ENCODE assay signal across 26 cellular contexts in genomic region chrX:39750246-39750790, GRCh38.
DNase-seq lines count a peak whose midpoint lies in the region; ATAC-seq and TF ChIP-seq lines count a peak whose summit lies in the region.
"Had no signal": no experiment of that assay in that cellular context is flagged by ENCODE, and none has a peak within 500 bp of the region (broad histone marks: within the 10 kb centered on the region; RNA-seq: fewer than 3 reads in every experiment).

No MANE protein-coding gene starts in this region.

- H3K79me2 ChIP-seq in Loucy (ENCODE audit: insufficient read depth, low read length): no peaks in the 10 kb centered on the region

- H3K4me2 ChIP-seq in BLaER1 (peak overlapping the region; percentile 36), Loucy (ENCODE audit: low read depth, low read length, poor library complexity, severe bottlenecking) (peak overlapping the region; percentile 33)
- H3K4me2 ChIP-seq: smooth muscle cell had no signal

- H3K9me2 ChIP-seq in Loucy (replicated peaks; ENCODE audit: low read depth, low read length): no peaks in the 10 kb centered on the region

- no peak for TF ChIP-seq CTCF in Loucy (conservative IDR thresholded peaks at IDR 0.05; ENCODE audit: low read length)

- H3K9ac ChIP-seq in BLaER1: no peak overlapping the region
- H3K9ac ChIP-seq in Loucy (ENCODE audit: low read depth, low read length, poor library complexity, severe bottlenecking): no peak overlapping the region

- H2AFZ ChIP-seq in Loucy (ENCODE audit: low read length): no peak overlapping the region

- H3K4me1 ChIP-seq in BLaER1: peaks cover 31% of the 10 kb centered on the region
- H3K4me1 ChIP-seq in Loucy (ENCODE audit: insufficient read depth, low read length, poor library complexity, severe bottlenecking): peaks cover 17% of the 10 kb centered on the region

- H3K36me3 ChIP-seq in BLaER1 (no peaks in the 10 kb centered on the region), Loucy (ENCODE audit: insufficient read depth, low read length) (no peaks in the 10 kb centered on the region)
- H3K36me3 ChIP-seq: lower lobe of right lung, upper lobe of left lung had no signal

- H3K27me3 ChIP-seq in BLaER1 (no peaks in the 10 kb centered on the region), Loucy (ENCODE audit: insufficient read depth, low read length, poor library complexity, severe bottlenecking) (no peaks in the 10 kb centered on the region)
- H3K27me3 ChIP-seq: upper lobe of left lung had no signal

- H3F3A ChIP-seq in Loucy (ENCODE audit: low read depth): no peaks in the 10 kb centered on the region

- no peak overlapping the region for H3K4me3 ChIP-seq in BLaER1
- H3K4me3 ChIP-seq in Loucy (ENCODE audit: low read length, poor library complexity, severe bottlenecking): no peak overlapping the region
- H3K4me3 ChIP-seq: lower lobe of right lung, smooth muscle cell, upper lobe of left lung had no signal

- H3K9me3 ChIP-seq in BLaER1 (no peaks in the 10 kb centered on the region), Loucy (ENCODE audit: insufficient read depth, low read depth, low read length) (no peaks in the 10 kb centered on the region)
- H3K9me3 ChIP-seq: lower lobe of right lung, upper lobe of left lung had no signal

- H3K27ac ChIP-seq in BLaER1: no peak overlapping the region
- H3K27ac ChIP-seq: lower lobe of right lung, upper lobe of left lung had no signal

- ATAC-seq in GM21619 (IDR thresholded peaks at IDR 0.05; ENCODE audit: unreplicated experiment): no peak
- ATAC-seq: activated T-helper 17 cell treated with anti-CD3 and anti-CD28 coated beads, Interleukin-2, amount 50 U/mL, for 72 hours; esophagus mucosa; HepG2; lower lobe of right lung; T-cell had no signal

- H4K20me1 ChIP-seq in BLaER1 (no peaks in the 10 kb centered on the region), Loucy (ENCODE audit: insufficient read depth, low read length, poor library complexity, severe bottlenecking) (no peaks in the 10 kb centered on the region)

- DNase-seq in SKM-1 treated with dmso at 0.1 percent for 144 hours (lab: John Stamatoyannopoulos, UW; ENCODE audit: unreplicated experiment) (peak; percentile 23), posterior vena cava (ENCODE audit: low spot score) (peak; percentile 41), NCI-H2029 treated with DMSO at 0.1 percent for 48 hours (lab: John Stamatoyannopoulos, UW) (no peak), NCI-H2081 treated with DMSO at 0.1 percent for 48 hours (lab: John Stamatoyannopoulos, UW) (no peak)
- DNase-seq: activated CD4-positive, alpha-beta memory T cell treated with anti-CD3 and anti-CD28 coated beads for 36 hours; activated CD4-positive, CD25-positive, alpha-beta regulatory T cell; anterior cingulate cortex; CD8-positive, alpha-beta memory T cell; central memory CD4-positive, alpha-beta T cell; DMS 273 treated with DMSO at 0.1 percent for 48 hours; endodermal cell; foreskin melanocyte; lower lobe of right lung; natural killer cell; retina; SHP77 treated with DMSO at 0.1 percent for 48 hours; stimulated activated CD4-positive, alpha-beta T cell treated with anti-CD3 and anti-CD28 coated beads, Interleukin-2, amount 100 ng/mL, for 24 hours; T-cell; upper lobe of left lung had no signal

- intact Hi-C loops in posterior vena cava (cut with DNase I): loop anchor here in 1 of 2 donors (10.0 kb wide), 1 partner anchor 64 kb away; no protein-coding TSS in a partner anchor

Comparison
In these comparisons a context has a peak if more than half of its experiments do, and no peak if none do; other contexts are left out.
1. DNase-seq: peak in SKM-1 treated with dmso at 0.1 percent for 144 hours (single experiment) and posterior vena cava (single experiment); none in NCI-H2029 treated with DMSO at 0.1 percent for 48 hours (single experiment) and NCI-H2081 treated with DMSO at 0.1 percent for 48 hours (single experiment).